ENCODE assay signal across 10 cellular contexts in the genomic region with DNA sequence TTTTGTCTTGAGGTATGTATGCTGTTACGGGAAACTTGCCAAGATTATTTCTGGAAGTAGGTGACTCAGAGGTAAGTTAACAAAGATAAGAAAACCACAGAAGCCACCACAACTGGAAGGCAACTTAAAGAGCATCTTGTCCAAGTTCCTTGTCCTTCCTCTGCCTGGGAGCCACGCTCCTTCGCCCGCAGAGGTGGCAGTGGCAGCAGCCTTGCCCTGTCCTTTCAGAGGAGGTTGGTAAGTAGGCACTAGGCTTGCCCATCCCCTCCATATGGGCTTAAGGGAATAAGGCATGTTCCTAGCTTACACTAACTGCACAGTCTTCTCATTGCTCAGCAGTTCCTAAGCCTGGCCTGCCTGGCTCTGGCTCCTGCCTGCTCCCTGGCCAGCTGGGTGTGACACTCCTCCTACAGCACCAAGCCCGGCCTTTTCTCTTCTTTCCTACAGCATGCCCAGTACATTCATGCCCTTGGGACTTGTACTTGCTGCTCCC. TPM values are rescaled to one million over a fixed set of nuclear protein-coding genes. Genes with fewer than 3 reads are reported as not detected.
DNase-seq lines count a peak whose midpoint lies in the region; ATAC-seq and TF ChIP-seq lines count a peak whose summit lies in the region.
"Had no signal": no experiment of that assay in that cellular context is flagged by ENCODE, and none has a peak within 500 bp of the region (broad histone marks: within the 10 kb centered on the region; RNA-seq: fewer than 3 reads in every experiment).

No MANE protein-coding gene starts in this region.

- POLR2A ChIA-PET in PC-3 (lab: Charles Lee; ENCODE audit: unreplicated experiment), result no interaction called here

- no peak overlapping the region for H3K27ac ChIP-seq in DND-41 (ENCODE audit: low read length)
- 0 out of 2 replicates have a peak overlapping the region, but pooled peaks have one; percentile 6 for H3K27ac ChIP-seq in PC-3 (ENCODE audit: low read length)
- H3K27ac ChIP-seq in endodermal cell (ENCODE audit: low read depth, low read length), result no peak overlapping the region
- peak overlapping the region; percentile 39 for H3K27ac ChIP-seq in parathyroid adenoma

- H4K20me1 ChIP-seq in DND-41 (ENCODE audit: insufficient read depth, low read length), result no peaks in the 10 kb centered on the region
- 0 out of 2 replicates have a peak, but pooled peaks cover 8% of the 10 kb centered on the region for H4K20me1 ChIP-seq in PC-3 (ENCODE audit: low read length)

- H3K9ac ChIP-seq in DND-41 (ENCODE audit: low read depth, low read length), result no peak overlapping the region
- H3K9ac ChIP-seq in PC-3 (ENCODE audit: low read length), result no peak overlapping the region
- H3K9ac ChIP-seq in endodermal cell (ENCODE audit: extremely low read depth, low read length, poor library complexity, severe bottlenecking), result no peak overlapping the region
- no peak overlapping the region for H3K9ac ChIP-seq in parathyroid adenoma

- H3K4me1 ChIP-seq in DND-41 (ENCODE audit: insufficient read depth, low read length), result peaks cover 18% of the 10 kb centered on the region
- peaks cover 32% of the 10 kb centered on the region for H3K4me1 ChIP-seq in PC-3 (ENCODE audit: insufficient read depth, low read length)
- H3K4me1 ChIP-seq in endodermal cell (ENCODE audit: control insufficient read depth, insufficient read depth, low read length), result no peaks in the 10 kb centered on the region
- H3K4me1 ChIP-seq in parathyroid adenoma, result peaks cover 3% of the 10 kb centered on the region

- TF ChIP-seq CTCF in DND-41 (IDR thresholded peaks at IDR 0.05; ENCODE audit: borderline replicate concordance, extremely low read depth, low read length, poor library complexity, severe bottlenecking) (no peak), PC-3 (conservative IDR thresholded peaks at IDR 0.05; ENCODE audit: low read depth, low read length) (no peak), endodermal cell (conservative IDR thresholded peaks at IDR 0.05) (no peak), parathyroid adenoma (IDR thresholded peaks at IDR 0.05) (no peak)

- H3K27me3 Mint-ChIP-seq in endodermal cell (ENCODE audit: insufficient read depth), result no peaks in the 10 kb centered on the region

- peak; percentile 3; the same call in 2 of the 3 replicates for ATAC-seq in DND-41 (ENCODE audit: insufficient read depth, low read depth)
- ATAC-seq in PC-3, result peak; percentile 72
- no peak for ATAC-seq in HG02852 (IDR thresholded peaks at IDR 0.05; ENCODE audit: unreplicated experiment)

- peak; percentile 23 for DNase-seq in DND-41
- peak; percentile 88 for DNase-seq in PC-3
- DNase-seq in endodermal cell, result peak; percentile 29
- no peak for DNase-seq in NCI-H82 (lab: John Stamatoyannopoulos, UW)
- DNase-seq in DMS53 treated with DMSO at 0.1 percent for 48 hours (lab: John Stamatoyannopoulos, UW; ENCODE audit: unreplicated experiment), result no peak
- no peak for DNase-seq in NCI-H2171 (lab: John Stamatoyannopoulos, UW)
- DNase-seq: heart left ventricle; stimulated activated CD4-positive, alpha-beta T cell treated with anti-CD3 and anti-CD28 coated beads, Interleukin-4, amount 100 ng/mL, for 1 hour had no signal

- CTCF ChIA-PET in PC-3 (lab: Charles Lee), result no interaction called here

- no peak overlapping the region for H3K27ac Mint-ChIP-seq in endodermal cell

- H3K9me3 ChIP-seq in DND-41 (ENCODE audit: insufficient read depth, low read length, severe bottlenecking) (no peaks in the 10 kb centered on the region), PC-3 (ENCODE audit: low read length) (no peaks in the 10 kb centered on the region), endodermal cell (ENCODE audit: control insufficient read depth, low read length) (no peaks in the 10 kb centered on the region), parathyroid adenoma (ENCODE audit: control insufficient read depth, low read length) (no peaks in the 10 kb centered on the region)
- H3K9me3 ChIP-seq: heart left ventricle had no signal

- no peak overlapping the region for H3K4me2 ChIP-seq in DND-41 (ENCODE audit: insufficient read depth, low read length)
- H3K4me2 ChIP-seq in PC-3 (ENCODE audit: low read length), result peak overlapping the region; percentile 65
- H3K4me2 ChIP-seq in parathyroid adenoma (ENCODE audit: low read length), result no peak overlapping the region

- no peaks in the 10 kb centered on the region for H3K79me2 ChIP-seq in DND-41 (ENCODE audit: insufficient read depth, low read length)
- no peaks in the 10 kb centered on the region for H3K79me2 ChIP-seq in PC-3 (ENCODE audit: low read length)
- H3K79me2 ChIP-seq in parathyroid adenoma, result no peaks in the 10 kb centered on the region

- no peaks in the 10 kb centered on the region for H3K36me3 ChIP-seq in DND-41 (ENCODE audit: insufficient read depth, low read length)
- no peaks in the 10 kb centered on the region for H3K36me3 ChIP-seq in PC-3 (ENCODE audit: low read depth, low read length)
- H3K36me3 ChIP-seq in endodermal cell (ENCODE audit: control insufficient read depth, insufficient read depth, low read length), result peaks cover 58% of the 10 kb centered on the region
- H3K36me3 ChIP-seq in parathyroid adenoma (ENCODE audit: control insufficient read depth, insufficient read depth, low read length), result no peaks in the 10 kb centered on the region
- H3K36me3 ChIP-seq: heart left ventricle had no signal

- H3K4me3 Mint-ChIP-seq in endodermal cell, result no peak overlapping the region

- H3K9me3 Mint-ChIP-seq in endodermal cell, result no peaks in the 10 kb centered on the region

- H2AFZ ChIP-seq in DND-41 (ENCODE audit: low read depth, low read length), result no peak overlapping the region
- H2AFZ ChIP-seq in PC-3 (ENCODE audit: low read length), result no peak overlapping the region
- no peak overlapping the region for H2AFZ ChIP-seq in parathyroid adenoma

- WGBS in endodermal cell (ENCODE audit: insufficient coverage in 1 of 2, insufficient read length in 1 of 2), 2 experiments, result 94% methylated on average over 5 of the region's 5 CpGs; no CpG with 5 or more reads in 1 of the 2 experiments

- H3K9me2 ChIP-seq in PC-3 (replicated peaks; ENCODE audit: low read length), result no peaks in the 10 kb centered on the region

- intact Hi-C loops in PC-3 (cut with micrococcal nuclease), result no loop called here

- BruUV-seq in PC-3 (replicated peaks; lab: Mats Ljungman, UMichigan), result no TSS peak

- no peaks in the 10 kb centered on the region for H3K4me1 Mint-ChIP-seq in endodermal cell

- H3K4me3 ChIP-seq in DND-41 (ENCODE audit: low read depth in 1 of 2, low read length in 2 of 2) (no peak overlapping the region), PC-3 (ENCODE audit: low read length) (no peak overlapping the region), endodermal cell (ENCODE audit: low read length) (no peak overlapping the region), parathyroid adenoma (ENCODE audit: low read depth, low read length) (no peak overlapping the region)
- H3K4me3 ChIP-seq: heart left ventricle had no signal

- H3F3A ChIP-seq in PC-3 (ENCODE audit: low read length, unreplicated experiment), result no peaks in the 10 kb centered on the region

- peaks cover 71% of the 10 kb centered on the region for H3K36me3 Mint-ChIP-seq in endodermal cell (ENCODE audit: low read depth)

- H3K27me3 ChIP-seq in DND-41 (ENCODE audit: insufficient read depth, low read length, poor library complexity) (peaks cover 3% of the 10 kb centered on the region), PC-3 (ENCODE audit: low read length) (0 out of 2 replicates have a peak, but pooled peaks cover 7% of the 10 kb centered on the region), endodermal cell (ENCODE audit: control insufficient read depth, insufficient read depth, low read length, poor library complexity, severe bottlenecking) (no peaks in the 10 kb centered on the region), parathyroid adenoma (ENCODE audit: control insufficient read depth, insufficient read depth, low read length) (no peaks in the 10 kb centered on the region)
- H3K27me3 ChIP-seq: heart left ventricle had no signal

RNA-seq across cellular contexts. Expression of gene RAB6B, which starts 48.0 kb away (rescaled TPM):
- total RNA-seq in PC-3 (2014; rRNA removed) (0.22 and 0.75 TPM in 2 replicates), endodermal cell (1 to 10 TPM; 2.2 to 3.0 TPM)
- polyA plus RNA-seq in endodermal cell (2013, experiment 1 of 2), result 20.7 TPM
- 16.9 TPM for polyA plus RNA-seq in endodermal cell (2013, experiment 2 of 2)

Comparison
In these comparisons a context has a peak if more than half of its experiments do, and no peak if none do; other contexts are left out.
1. DNase-seq: peak in DND-41 (single experiment), PC-3 (single experiment) and endodermal cell (single experiment); none in NCI-H82 (single experiment), DMS53 treated with DMSO at 0.1 percent for 48 hours (single experiment) and NCI-H2171 (single experiment).
2. H3K27ac ChIP-seq: peak in PC-3 (single experiment) and parathyroid adenoma (single experiment); none in DND-41 (single experiment) and endodermal cell (single experiment).